Comparison of ENCODE assay signal across 26 cellular contexts in the genomic region with DNA sequence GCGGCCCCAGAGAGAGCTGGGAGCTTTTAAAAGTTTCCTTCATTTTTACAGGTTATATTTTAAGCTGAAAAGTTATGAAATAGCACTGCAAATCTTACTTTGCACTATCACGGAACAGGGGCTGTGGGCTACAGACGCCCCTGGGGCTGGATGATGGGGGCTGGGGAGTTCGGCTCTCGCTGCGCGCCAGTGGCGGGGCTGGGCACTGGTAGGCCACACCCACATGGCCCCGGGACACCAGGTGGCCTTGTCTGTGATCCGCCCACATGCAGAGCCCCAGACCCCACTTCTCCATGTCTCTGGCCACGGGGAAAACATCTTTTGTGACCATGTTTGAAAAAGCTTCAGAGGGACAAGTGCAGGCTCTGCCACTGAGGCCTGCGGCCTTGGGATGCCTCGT.
"Had no signal": no experiment of that assay in that cellular context is flagged by ENCODE, and none has a peak within 500 bp of the region (broad histone marks: within the 10 kb centered on the region; RNA-seq: fewer than 3 reads in every experiment).

No MANE protein-coding gene starts in this region.

- H3K4me3 ChIP-seq: neural progenitor cell, pancreas, prostate gland, right atrium auricular region, right lobe of liver, sigmoid colon, stomach, suprapubic skin, testis, tibial artery, transverse colon, upper lobe of right lung, uterus had no signal

- DNase-seq: naive B cell; naive thymus-derived CD8-positive, alpha-beta T cell; nephron progenitor cell; retina; right lobe of liver; sigmoid colon; small intestine; stimulated activated CD4-positive, alpha-beta T cell treated with anti-CD3 and anti-CD28 coated beads, Interleukin-15, amount 100 ng/mL, for 24 hours; stimulated activated CD4-positive, alpha-beta T cell treated with anti-CD3 and anti-CD28 coated beads, Interleukin-2, amount 100 ng/mL, for 24 hours; stimulated activated CD4-positive, alpha-beta T cell treated with anti-CD3 and anti-CD28 coated beads, Interleukin-2, amount 100 ng/mL, for 48 hours; stimulated activated CD4-positive, alpha-beta T cell treated with anti-CD3 and anti-CD28 coated beads, Interleukin-4, amount 100 ng/mL, for 24 hours; stimulated activated naive B cell treated with anti-CD40 and anti-IgM and Interleukin-4, amounts not matched to agents 10 μg/mL and 1 μg/mL and 100 μg/mL, for 72 hours; stimulated activated naive CD4-positive, alpha-beta T cell treated with Interleukin-2 at 50 U/mL for 16 hours; stomach; testis; tibial artery; transverse colon; upper lobe of right lung; uterus had no signal

- H3K36me3 ChIP-seq: neural progenitor cell, pancreas, prostate gland, right atrium auricular region, right lobe of liver, sigmoid colon, transverse colon, upper lobe of right lung, uterus had no signal

- H3K4me2 ChIP-seq: neural progenitor cell had no signal

- H3K27me3 ChIP-seq: neural progenitor cell, pancreas, right atrium auricular region, right lobe of liver, sigmoid colon, stomach, suprapubic skin, testis, tibial artery, transverse colon, upper lobe of right lung, uterus had no signal

- ATAC-seq: naive thymus-derived CD8-positive, alpha-beta T cell; natural killer cell treated with Interleukin-12 subunit alpha and Interleukin-12 subunit beta and Interleukin-15 and Interleukin-18, amount 100 ng/mL, for 72 hours; pancreas; right lobe of liver; stimulated activated effector memory CD8-positive, alpha-beta T cell treated with anti-CD3 and anti-CD28 coated beads, Interleukin-12 subunit alpha, Interleukin-12 subunit beta, amount 100 ng/mL, for 72 hours; stimulated activated naive B cell treated with anti-CD40 and anti-IgM and Interleukin-4, amounts not matched to agents 10 μg/mL and 1 μg/mL and 100 μg/mL, for 72 hours; upper lobe of right lung had no signal

- H3K4me1 ChIP-seq: prostate gland, right lobe of liver, testis, upper lobe of right lung, uterus had no signal

- H3K27ac ChIP-seq: neural progenitor cell, pancreas, prostate gland, right atrium auricular region, right lobe of liver, sigmoid colon, stomach, suprapubic skin, testis, tibial artery, transverse colon, upper lobe of right lung, uterus had no signal

- H2AFZ ChIP-seq: neural progenitor cell had no signal

- H3K9ac ChIP-seq: neural progenitor cell had no signal

- H3K9me3 ChIP-seq: pancreas, prostate gland, right atrium auricular region, right lobe of liver, sigmoid colon, stomach, suprapubic skin, testis, tibial artery, transverse colon, upper lobe of right lung, uterus had no signal
